ENCODE assay signal across 8 cellular contexts in the genomic region with DNA sequence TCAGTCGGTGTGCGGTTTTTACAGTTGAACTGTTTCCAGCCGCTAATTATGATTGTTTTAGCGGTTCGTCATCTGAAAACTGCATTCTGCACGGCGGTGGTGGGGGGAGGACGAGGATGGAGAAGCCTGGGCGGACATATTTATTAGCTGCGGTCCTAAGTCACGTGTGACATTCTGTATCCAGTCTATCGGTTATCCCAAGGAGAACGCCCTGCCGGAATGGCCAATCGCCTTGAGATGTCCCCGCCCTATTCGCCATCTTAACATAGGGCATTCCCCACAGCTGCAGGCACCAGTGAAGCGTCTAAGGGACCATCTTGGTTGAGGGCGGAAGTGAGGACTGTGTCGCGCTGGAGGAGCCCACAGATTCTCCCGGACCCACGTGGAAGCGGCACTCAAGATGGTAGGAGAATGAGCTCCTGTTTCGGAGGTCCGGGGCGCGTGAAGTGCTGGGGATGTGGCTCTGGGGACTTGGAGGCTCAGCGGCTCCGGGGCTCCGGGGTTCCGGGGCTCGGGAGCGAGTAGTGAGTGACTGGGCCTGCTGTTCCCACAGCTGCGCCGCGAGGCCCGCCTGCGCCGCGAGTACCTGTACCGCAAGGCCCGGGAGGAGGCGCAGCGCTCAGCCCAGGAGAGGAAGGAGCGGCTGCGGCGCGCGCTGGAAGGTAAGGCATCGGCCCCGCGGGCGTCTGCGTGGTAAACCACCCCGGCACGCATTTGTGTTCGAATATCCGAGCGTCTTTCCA. TPM values are rescaled to one million over a fixed set of nuclear protein-coding genes. Genes with fewer than 3 reads are reported as not detected.
DNase-seq lines count a peak whose midpoint lies in the region; ATAC-seq and TF ChIP-seq lines count a peak whose summit lies in the region.

A gene with protein sequence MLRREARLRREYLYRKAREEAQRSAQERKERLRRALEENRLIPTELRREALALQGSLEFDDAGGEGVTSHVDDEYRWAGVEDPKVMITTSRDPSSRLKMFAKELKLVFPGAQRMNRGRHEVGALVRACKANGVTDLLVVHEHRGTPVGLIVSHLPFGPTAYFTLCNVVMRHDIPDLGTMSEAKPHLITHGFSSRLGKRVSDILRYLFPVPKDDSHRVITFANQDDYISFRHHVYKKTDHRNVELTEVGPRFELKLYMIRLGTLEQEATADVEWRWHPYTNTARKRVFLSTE (plus strand): TSS at position 365 of the 743 bp plus-strand sequence. CDS start 36 bp downstream, at position 401.

- no peaks in the 10 kb centered on the region for H3K9me3 Mint-ChIP-seq in activated naive CD8-positive, alpha-beta T cell (ENCODE audit: low read depth)
- H3K9me3 Mint-ChIP-seq in glutamatergic neuron (ENCODE audit: unreplicated experiment) (peaks cover 13% of the 10 kb centered on the region), osteocyte (ENCODE audit: unreplicated experiment) (no peaks in the 10 kb centered on the region)

- peak; percentile 91 for DNase-seq in GM10248 (ENCODE audit: extremely low spot score)
- peak; percentile 97 for DNase-seq in NCI-H1092 (lab: John Stamatoyannopoulos, UW)
- peak; percentile 98 for DNase-seq in SKM-1 (lab: John Stamatoyannopoulos, UW; ENCODE audit: unreplicated experiment)
- DNase-seq in glutamatergic neuron = peak; percentile 90
- peak; percentile 98 for DNase-seq in osteocyte (ENCODE audit: extremely low spot score, unreplicated experiment)
- peak; percentile 98 to 99 for DNase-seq in thyroid gland

- H3K36me3 Mint-ChIP-seq in activated naive CD8-positive, alpha-beta T cell = peaks cover 17% of the 10 kb centered on the region
- H3K36me3 Mint-ChIP-seq in glutamatergic neuron (ENCODE audit: unreplicated experiment) = peaks cover 10% of the 10 kb centered on the region
- H3K36me3 Mint-ChIP-seq in osteocyte (ENCODE audit: unreplicated experiment) = peaks cover 36% of the 10 kb centered on the region

- H3K4me1 ChIP-seq in thyroid gland = peaks cover 11 to 20% of the 10 kb centered on the region in 2 donors

- peaks cover 36% of the 10 kb centered on the region for H3K4me1 Mint-ChIP-seq in activated naive CD8-positive, alpha-beta T cell (ENCODE audit: low read depth)
- H3K4me1 Mint-ChIP-seq in glutamatergic neuron (ENCODE audit: low read depth, unreplicated experiment) (peaks cover 9% of the 10 kb centered on the region), osteocyte (ENCODE audit: unreplicated experiment) (peaks cover 27% of the 10 kb centered on the region)

- H3K9me3 ChIP-seq in thyroid gland = no peaks in the 10 kb centered on the region

- POLR2A ChIA-PET in GM10248 (lab: Yijun Ruan, JAX) = interaction anchor here (0.9 to 1.7 kb wide), 4 partner anchors 11 to 85 kb away, joined by 3 to 13 read pairs (median 3); no protein-coding TSS in a partner anchor

- peak in 1 of 2 donors; percentile 60 for TF ChIP-seq POLR2A in thyroid gland (IDR thresholded peaks at IDR 0.05)

- peak within 1 kb of the TSS; percentile 42 to 85 (median 75) for H3K4me3 ChIP-seq in thyroid gland (replicated peaks in 1 of 3)

- WGBS in thyroid gland, 2 donors = 0 to 1% methylated on average over 16 to 38 of the region's 60 CpGs

- peak within 1 kb of the TSS; percentile 88 to 91 (median 90) for H3K27ac ChIP-seq in thyroid gland

- TF ChIP-seq CTCF in GM10248 (IDR thresholded peaks at IDR 0.05; ENCODE audit: control extremely low read depth, extremely low read depth, low read depth, missing control alignments) (no peak), glutamatergic neuron (IDR thresholded peaks at IDR 0.05; ENCODE audit: partially characterized antibody, unreplicated experiment) (no peak), osteocyte (IDR thresholded peaks at IDR 0.05) (peak; percentile 43), thyroid gland (IDR thresholded peaks at IDR 0.05) (peak; percentile 4 to 39 (median 26))

- CTCF ChIA-PET in GM10248 (lab: Yijun Ruan, JAX) = interaction anchor here (1.0 to 5.0 kb wide), 14 partner anchors 8 to 161 kb away, joined by 3 to 35 read pairs (median 6); a partner anchor contains a TSS

- H3K27ac Mint-ChIP-seq in activated naive CD8-positive, alpha-beta T cell = peak within 1 kb of the TSS; percentile 99
- H3K27ac Mint-ChIP-seq in glutamatergic neuron (ENCODE audit: unreplicated experiment) (peak within 1 kb of the TSS; percentile 99), osteocyte (ENCODE audit: unreplicated experiment) (peak within 1 kb of the TSS; percentile 100)

- peak; percentile 86 for ATAC-seq in HG02588 (IDR thresholded peaks at IDR 0.05; ENCODE audit: unreplicated experiment)

- intact Hi-C loops in thyroid gland (cut with DNase I) = no loop called here

- H3K36me3 ChIP-seq in thyroid gland = peaks cover 34 to 41% of the 10 kb centered on the region in 2 donors

- no peaks in the 10 kb centered on the region for H3K27me3 ChIP-seq in thyroid gland

- H3K27me3 Mint-ChIP-seq in activated naive CD8-positive, alpha-beta T cell = no peaks in the 10 kb centered on the region
- H3K27me3 Mint-ChIP-seq in glutamatergic neuron (ENCODE audit: unreplicated experiment) = peaks cover 7% of the 10 kb centered on the region
- H3K27me3 Mint-ChIP-seq in osteocyte (ENCODE audit: unreplicated experiment) = no peaks in the 10 kb centered on the region

- H3K4me3 Mint-ChIP-seq in activated naive CD8-positive, alpha-beta T cell = peak within 1 kb of the TSS; percentile 100
- peak within 1 kb of the TSS; percentile 100 for H3K4me3 Mint-ChIP-seq in glutamatergic neuron (ENCODE audit: unreplicated experiment)
- peak within 1 kb of the TSS; percentile 100 for H3K4me3 Mint-ChIP-seq in osteocyte (ENCODE audit: unreplicated experiment)

RNA-seq across cellular contexts. Expression of the gene that starts here (rescaled TPM):
- 48.3 TPM for total RNA-seq in glutamatergic neuron (ENCODE audit: unreplicated experiment)
- total RNA-seq in osteocyte = 46.4 and 48.5 TPM in 2 replicates
- 10 to 100 TPM; 69.5 to 98.6 (median 94.4) TPM for total RNA-seq in thyroid gland

Comparison
In these comparisons a context has a peak if more than half of its experiments do, and no peak if none do; other contexts are left out.
1. Peak in every context shown above with its lines: DNase-seq, ATAC-seq, H3K4me3 ChIP-seq and H3K27ac ChIP-seq.
2. CTCF ChIP-seq: peak in osteocyte (single experiment) and thyroid gland (6 of 6); none in GM10248 (single experiment) and glutamatergic neuron (single experiment).